In genomic region chr2:38665854-38666577, GRCh38 we compare ENCODE assay signal across 1 cellular context.
TF ChIP-seq lines count a peak whose summit lies in the region.

Gene GALM, plus strand, starts transcription at chr2:38666114. Its CDS starts 48 bp downstream, at chr2:38666162.

TF ChIP-seq in HepG2, 621 proteins besides CTCF, POLR2A, EP300 and RAD21 (continued from another document and continues in another):
- TF ChIP-seq ZBTB40 (IDR thresholded peaks at IDR 0.05) (no peak), ZBTB40 (CRISPR knock-in tag; IDR thresholded peaks at IDR 0.05) (peak; percentile 88), CBFB (CRISPR knock-in tag; IDR thresholded peaks at IDR 0.05) (peak; percentile 33), NFRKB (IDR thresholded peaks at IDR 0.05) (no peak), KLF12 (CRISPR knock-in tag; IDR thresholded peaks at IDR 0.05; ENCODE audit: borderline replicate concordance) (no peak; the same call in 1 of the 2 replicates), ETV6 (CRISPR knock-in tag; conservative IDR thresholded peaks at IDR 0.05) (no peak), ZIK1 (CRISPR knock-in tag; IDR thresholded peaks at IDR 0.05; ENCODE audit: borderline replicate concordance, low read depth) (no peak), CHD4 (IDR thresholded peaks at IDR 0.05; ENCODE audit: borderline replicate concordance, low read length) (no peak), SRSF1 (optimal IDR thresholded peaks at IDR 0.05; ENCODE audit: low read depth, low read length) (no peak), ZNF564 (CRISPR knock-in tag; IDR thresholded peaks at IDR 0.05) (no peak), KLF9 (CRISPR knock-in tag; IDR thresholded peaks at IDR 0.05; ENCODE audit: low read depth) (peak; percentile 32; the same call in 1 of the 2 replicates), DNMT3B (CRISPR knock-in tag; conservative IDR thresholded peaks at IDR 0.05) (no peak), TOPORS (CRISPR knock-in tag; IDR thresholded peaks at IDR 0.05) (0 out of 2 replicates have a peak, but pooled peaks have one; percentile 20), PITX1 (CRISPR knock-in tag; IDR thresholded peaks at IDR 0.05) (peak; percentile 88), ZNF513 (CRISPR knock-in tag; conservative IDR thresholded peaks at IDR 0.05) (no peak), ZSCAN9 (CRISPR knock-in tag; IDR thresholded peaks at IDR 0.05; ENCODE audit: borderline replicate concordance) (peak; percentile 49; the same call in 1 of the 2 replicates), ZFX (CRISPR knock-in tag; IDR thresholded peaks at IDR 0.05; ENCODE audit: low read depth) (peak; percentile 95), SYNCRIP (IDR thresholded peaks at IDR 0.05; ENCODE audit: insufficient read depth, low read depth, low read length) (no peak), MED8 (CRISPR knock-in tag; IDR thresholded peaks at IDR 0.05; ENCODE audit: insufficient replicate concordance) (no peak), HMGXB4 (CRISPR knock-in tag; IDR thresholded peaks at IDR 0.05; ENCODE audit: borderline replicate concordance in 1 of 2, low read depth in 1 of 2) (peak; percentile 76 to 77; a peak in 2 of 4 replicates), SP2 (CRISPR knock-in tag; IDR thresholded peaks at IDR 0.05) (peak; percentile 52; the same call in 1 of the 2 replicates), ZNF562 (CRISPR knock-in tag; IDR thresholded peaks at IDR 0.05; ENCODE audit: borderline replicate concordance) (no peak), ZNF331 (CRISPR knock-in tag; IDR thresholded peaks at IDR 0.05) (peak; percentile 93), FOXA1 (IDR thresholded peaks at IDR 0.05) (no peak), FOXA1 (CRISPR knock-in tag; IDR thresholded peaks at IDR 0.05) (peak; percentile 66; the same call in 1 of the 2 replicates), NONO (IDR thresholded peaks at IDR 0.05) (no peak), NONO (CRISPR knock-in tag; conservative IDR thresholded peaks at IDR 0.05) (peak; percentile 94), SIX1 (CRISPR knock-in tag; IDR thresholded peaks at IDR 0.05; ENCODE audit: borderline replicate concordance) (no peak), NFAT5 (CRISPR knock-in tag; IDR thresholded peaks at IDR 0.05) (peak; percentile 79; the same call in 1 of the 2 replicates), IKZF4 (CRISPR knock-in tag; IDR thresholded peaks at IDR 0.05; ENCODE audit: borderline replicate concordance, low read depth, not compliant biosample characterization) (peak; percentile 92), ESRRA (CRISPR knock-in tag; IDR thresholded peaks at IDR 0.05; ENCODE audit: low read depth) (no peak), SIX4 (CRISPR knock-in tag; IDR thresholded peaks at IDR 0.05) (peak; percentile 37; the same call in 1 of the 2 replicates), TCF12 (IDR thresholded peaks at IDR 0.05) (no peak), TCF12 (CRISPR knock-in tag; IDR thresholded peaks at IDR 0.05) (no peak), ZSCAN29 (CRISPR knock-in tag; conservative IDR thresholded peaks at IDR 0.05) (peak; percentile 59; the same call in 1 of the 2 replicates), GFI1 (CRISPR knock-in tag; IDR thresholded peaks at IDR 0.05; ENCODE audit: borderline replicate concordance) (peak; percentile 82)
- TF ChIP-seq, protein P1, sequence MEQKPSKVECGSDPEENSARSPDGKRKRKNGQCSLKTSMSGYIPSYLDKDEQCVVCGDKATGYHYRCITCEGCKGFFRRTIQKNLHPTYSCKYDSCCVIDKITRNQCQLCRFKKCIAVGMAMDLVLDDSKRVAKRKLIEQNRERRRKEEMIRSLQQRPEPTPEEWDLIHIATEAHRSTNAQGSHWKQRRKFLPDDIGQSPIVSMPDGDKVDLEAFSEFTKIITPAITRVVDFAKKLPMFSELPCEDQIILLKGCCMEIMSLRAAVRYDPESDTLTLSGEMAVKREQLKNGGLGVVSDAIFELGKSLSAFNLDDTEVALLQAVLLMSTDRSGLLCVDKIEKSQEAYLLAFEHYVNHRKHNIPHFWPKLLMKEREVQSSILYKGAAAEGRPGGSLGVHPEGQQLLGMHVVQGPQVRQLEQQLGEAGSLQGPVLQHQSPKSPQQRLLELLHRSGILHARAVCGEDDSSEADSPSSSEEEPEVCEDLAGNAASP (CRISPR knock-in tag; IDR thresholded peaks at IDR 0.05; ENCODE audit: borderline replicate concordance), result peak; percentile 68
- TF ChIP-seq, protein P2, sequence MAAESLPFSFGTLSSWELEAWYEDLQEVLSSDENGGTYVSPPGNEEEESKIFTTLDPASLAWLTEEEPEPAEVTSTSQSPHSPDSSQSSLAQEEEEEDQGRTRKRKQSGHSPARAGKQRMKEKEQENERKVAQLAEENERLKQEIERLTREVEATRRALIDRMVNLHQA (CRISPR knock-in tag; IDR thresholded peaks at IDR 0.05), result no peak
- TF ChIP-seq, protein P3, sequence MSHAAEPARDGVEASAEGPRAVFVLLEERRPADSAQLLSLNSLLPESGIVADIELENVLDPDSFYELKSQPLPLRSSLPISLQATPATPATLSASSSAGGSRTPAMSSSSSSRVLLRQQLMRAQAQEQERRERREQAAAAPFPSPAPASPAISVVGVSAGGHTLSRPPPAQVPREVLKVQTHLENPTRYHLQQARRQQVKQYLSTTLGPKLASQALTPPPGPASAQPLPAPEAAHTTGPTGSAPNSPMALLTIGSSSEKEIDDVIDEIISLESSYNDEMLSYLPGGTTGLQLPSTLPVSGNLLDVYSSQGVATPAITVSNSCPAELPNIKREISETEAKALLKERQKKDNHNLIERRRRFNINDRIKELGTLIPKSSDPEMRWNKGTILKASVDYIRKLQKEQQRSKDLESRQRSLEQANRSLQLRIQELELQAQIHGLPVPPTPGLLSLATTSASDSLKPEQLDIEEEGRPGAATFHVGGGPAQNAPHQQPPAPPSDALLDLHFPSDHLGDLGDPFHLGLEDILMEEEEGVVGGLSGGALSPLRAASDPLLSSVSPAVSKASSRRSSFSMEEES (CRISPR knock-in tag; IDR thresholded peaks at IDR 0.05), result peak; percentile 70
